In the genomic region with DNA sequence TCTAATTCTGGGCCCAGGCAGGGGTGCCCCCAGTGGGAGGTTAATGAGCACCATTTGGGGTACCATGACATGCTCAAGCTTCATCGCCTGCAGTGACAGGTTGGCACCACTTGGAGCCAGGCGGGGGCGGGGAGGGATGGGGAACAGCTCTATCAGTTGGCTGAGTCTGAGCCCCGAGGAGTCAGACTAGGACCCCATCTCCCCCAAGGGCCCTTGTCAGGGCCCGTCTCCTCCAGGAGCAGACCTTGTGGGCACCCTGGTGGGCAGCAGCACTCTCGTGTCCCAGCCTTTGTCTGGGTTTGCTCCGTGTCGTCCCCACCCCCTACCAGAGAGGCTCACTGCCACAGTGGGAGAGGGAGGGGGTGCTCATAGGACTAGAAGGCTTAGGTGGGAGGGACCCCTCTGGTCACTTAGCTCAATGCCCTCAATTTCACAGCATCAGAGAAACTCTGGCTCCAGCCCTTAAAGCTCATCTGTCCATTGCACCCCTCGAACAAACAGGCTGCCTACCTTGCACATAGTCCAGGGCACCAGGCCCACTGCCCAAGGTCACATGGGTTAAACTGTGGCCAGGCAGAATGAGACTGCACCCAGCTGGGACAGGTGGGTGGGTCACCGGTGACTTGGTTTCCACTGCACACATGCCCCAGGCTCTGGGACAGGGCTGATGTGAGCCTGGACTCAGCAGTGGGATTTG, we compare ENCODE assay signal across 8 cellular contexts. TPM values are rescaled to one million over a fixed set of nuclear protein-coding genes. Genes with fewer than 3 reads are reported as not detected.
DNase-seq lines count a peak whose midpoint lies in the region; ATAC-seq lines count a peak whose summit lies in the region.

No MANE protein-coding gene starts in this region.

- no peaks in the 10 kb centered on the region for H3K9me2 ChIP-seq in Karpas-422 (replicated peaks; ENCODE audit: insufficient read depth, low read length)

- peak overlapping the region; percentile 90 to 99 (median 98) for H3K27ac Mint-ChIP-seq in naive B cell

- H3K9me3 ChIP-seq in Karpas-422 (ENCODE audit: low read length): no peaks in the 10 kb centered on the region

- ATAC-seq in naive B cell (ENCODE audit: low read depth in 2 of 2) (no peak), HG03139 (IDR thresholded peaks at IDR 0.05; ENCODE audit: unreplicated experiment) (no peak)

- H3K4me3 Mint-ChIP-seq in naive B cell: peak overlapping the region; percentile 86 to 100 (median 100)

- H3K27me3 ChIP-seq in Karpas-422 (ENCODE audit: low read length): no peaks in the 10 kb centered on the region

- peaks cover 75% of the 10 kb centered on the region for H3K79me2 ChIP-seq in Karpas-422 (ENCODE audit: low read length)

- peak overlapping the region; percentile 95 for H3K4me3 ChIP-seq in Karpas-422 (ENCODE audit: low read length)

- H3K4me1 ChIP-seq in Karpas-422 (ENCODE audit: low read length): peaks cover 49% of the 10 kb centered on the region

- H3K36me3 ChIP-seq in Karpas-422 (ENCODE audit: insufficient read depth, low read length): peaks cover 28% of the 10 kb centered on the region

- H3K27me3 Mint-ChIP-seq in naive B cell: no peaks in the 10 kb centered on the region

- H3K27ac ChIP-seq in Karpas-422 (ENCODE audit: low read length) (peak overlapping the region; percentile 97), caudate nucleus (ENCODE audit: low read depth, low read length) (peak overlapping the region; percentile 26)

- H2AFZ ChIP-seq in Karpas-422 (ENCODE audit: low read length): no peak overlapping the region

- peaks cover 0 to 2% (median 0%) of the 10 kb centered on the region in 7 donors for H3K9me3 Mint-ChIP-seq in naive B cell

- peaks cover 45% of the 10 kb centered on the region for H4K20me1 ChIP-seq in Karpas-422 (ENCODE audit: insufficient read depth, low read depth, low read length)

- DNase-seq in AG08396 (ENCODE audit: low spot score) (peak; percentile 18), Karpas-422 (peak; percentile 68), caudate nucleus (lab: John Stamatoyannopoulos, UW) (peak in 16 of 61 donors; percentile 10 to 53 (median 29)), naive B cell (no peak), NCI-H524 treated with DMSO at 0.1 percent for 48 hours (lab: John Stamatoyannopoulos, UW) (no peak), AG20443 (ENCODE audit: low spot score) (no peak), NCI-H526 (lab: John Stamatoyannopoulos, UW) (no peak)

- peaks cover 63 to 68% (median 64%) of the 10 kb centered on the region in 3 donors for H3K4me1 Mint-ChIP-seq in naive B cell

- H3K4me2 ChIP-seq in Karpas-422 (ENCODE audit: low read depth, low read length, poor library complexity, severe bottlenecking): peak overlapping the region; percentile 98

- peaks cover 21 to 44% of the 10 kb centered on the region in 2 donors for H3K36me3 Mint-ChIP-seq in naive B cell

- H3K9ac ChIP-seq in Karpas-422 (ENCODE audit: low read length): peak overlapping the region; percentile 98

RNA-seq across cellular contexts. Expression of a gene that starts 4.1 kb away (rescaled TPM):
- total RNA-seq in Karpas-422 (2014; rRNA removed; shearing (Covaris generic); ENCODE audit: low replicate concordance): 41.0 and 106 TPM in 2 replicates
- 1 to 10 TPM in 5 of 6 donors, under 1 TPM in 1; 0.55 to 3.5 (median 2.3) TPM for polyA plus RNA-seq in naive B cell (ENCODE audit: low read depth in 6 of 6)

RNA-seq across cellular contexts. Expression of a gene that starts 16.4 kb away (rescaled TPM):
- total RNA-seq in Karpas-422 (2014; rRNA removed; shearing (Covaris generic); ENCODE audit: low replicate concordance): not detected in 2 replicates
- under 1 TPM in 2 of 6 donors, not detected in 4; 0.11 to 0.31 TPM for polyA plus RNA-seq in naive B cell (ENCODE audit: low read depth in 6 of 6)

RNA-seq across cellular contexts. Expression of a gene that starts 19.4 kb away (rescaled TPM):
- not detected in 2 replicates for total RNA-seq in Karpas-422 (2014; rRNA removed; shearing (Covaris generic); ENCODE audit: low replicate concordance)
- 10 to 100 TPM in 1 of 6 donors, 1 to 10 TPM in 5; 2.0 to 16.6 (median 3.5) TPM for polyA plus RNA-seq in naive B cell (ENCODE audit: low read depth in 6 of 6)

RNA-seq across cellular contexts. Expression of a gene that starts 51.2 kb away (rescaled TPM):
- not detected in 2 replicates for total RNA-seq in Karpas-422 (2014; rRNA removed; shearing (Covaris generic); ENCODE audit: low replicate concordance)
- 10 to 100 TPM; 33.4 to 49.6 (median 40.3) TPM for polyA plus RNA-seq in naive B cell (ENCODE audit: low read depth in 6 of 6)

RNA-seq across cellular contexts. Expression of a gene that starts 55.1 kb away (rescaled TPM):
- not detected in 2 replicates for total RNA-seq in Karpas-422 (2014; rRNA removed; shearing (Covaris generic); ENCODE audit: low replicate concordance)
- under 1 TPM in 2 of 6 donors, not detected in 4; 0.23 to 0.80 TPM for polyA plus RNA-seq in naive B cell (ENCODE audit: low read depth in 6 of 6)

Comparison
In these comparisons a context has a peak if more than half of its experiments do, and no peak if none do; other contexts are left out.
1. DNase-seq: peak in AG08396 (single experiment) and Karpas-422 (single experiment); none in naive B cell (single experiment), NCI-H524 treated with DMSO at 0.1 percent for 48 hours (single experiment), AG20443 (single experiment) and NCI-H526 (0 of 2).